1 cellular context compared by ENCODE assay signal in the genomic region with DNA sequence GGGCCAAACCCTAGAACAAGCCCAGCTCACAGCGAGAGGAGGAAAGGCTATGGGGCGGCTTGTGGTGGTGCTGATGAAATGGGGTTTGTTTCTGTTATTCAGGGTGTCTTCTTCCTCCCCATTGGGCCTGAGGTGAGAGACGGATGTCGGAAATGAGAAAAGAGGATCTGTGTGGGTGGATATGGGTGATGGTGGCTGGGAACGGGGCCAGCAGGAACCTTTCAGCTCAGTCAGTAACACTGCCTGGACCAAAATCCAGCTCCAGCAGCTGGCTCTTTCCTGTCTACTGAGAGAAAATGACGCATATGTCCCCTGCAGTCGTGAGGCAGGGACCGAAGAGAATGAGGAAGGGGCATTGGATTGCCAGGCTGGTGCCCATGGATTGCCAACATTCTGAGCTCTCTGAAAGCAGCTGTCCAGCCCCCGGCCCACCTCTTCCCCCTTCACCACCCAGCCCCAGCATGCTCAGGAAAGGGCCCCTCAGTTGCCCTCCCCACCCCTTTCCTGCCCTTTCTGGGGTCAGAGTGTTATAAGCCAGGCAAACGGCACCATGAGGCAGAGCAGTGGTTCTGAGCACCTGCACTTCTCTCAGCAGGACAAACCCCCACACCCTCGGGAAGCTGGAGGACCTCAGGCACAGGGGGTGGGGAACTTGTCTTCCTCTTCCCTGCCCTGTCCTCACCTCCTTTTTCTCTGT.
TF ChIP-seq lines count a peak whose summit lies in the region.

No MANE protein-coding gene starts in this region.

TF ChIP-seq in IMR-90, 13 proteins besides CTCF, POLR2A, EP300 and RAD21:
- TF ChIP-seq CEBPB (IDR thresholded peaks at IDR 0.05; ENCODE audit: low read depth, low read length) (no peak), SMC3 (IDR thresholded peaks at IDR 0.05; ENCODE audit: low read depth, low read length) (no peak), NFE2L2 (IDR thresholded peaks at IDR 0.05; ENCODE audit: low read depth, low read length) (no peak), FOS (IDR thresholded peaks at IDR 0.05; ENCODE audit: low read depth, low read length) (no peak), BHLHE40 (IDR thresholded peaks at IDR 0.05; ENCODE audit: low read depth, low read length) (no peak), RFX5 (IDR thresholded peaks at IDR 0.05; ENCODE audit: low read depth, low read length) (no peak), MAFK (IDR thresholded peaks at IDR 0.05; ENCODE audit: low read depth, low read length) (no peak), CHD1 (IDR thresholded peaks at IDR 0.05; ENCODE audit: low read depth, low read length) (no peak), USF2 (IDR thresholded peaks at IDR 0.05; ENCODE audit: low read depth, low read length) (no peak), RCOR1 (IDR thresholded peaks at IDR 0.05; ENCODE audit: insufficient replicate concordance, low read length) (no peak), MXI1 (IDR thresholded peaks at IDR 0.05; ENCODE audit: borderline replicate concordance, low read depth, low read length) (no peak), MAZ (IDR thresholded peaks at IDR 0.05; ENCODE audit: borderline replicate concordance, low read depth, low read length) (no peak)
- TF ChIP-seq, protein P1, sequence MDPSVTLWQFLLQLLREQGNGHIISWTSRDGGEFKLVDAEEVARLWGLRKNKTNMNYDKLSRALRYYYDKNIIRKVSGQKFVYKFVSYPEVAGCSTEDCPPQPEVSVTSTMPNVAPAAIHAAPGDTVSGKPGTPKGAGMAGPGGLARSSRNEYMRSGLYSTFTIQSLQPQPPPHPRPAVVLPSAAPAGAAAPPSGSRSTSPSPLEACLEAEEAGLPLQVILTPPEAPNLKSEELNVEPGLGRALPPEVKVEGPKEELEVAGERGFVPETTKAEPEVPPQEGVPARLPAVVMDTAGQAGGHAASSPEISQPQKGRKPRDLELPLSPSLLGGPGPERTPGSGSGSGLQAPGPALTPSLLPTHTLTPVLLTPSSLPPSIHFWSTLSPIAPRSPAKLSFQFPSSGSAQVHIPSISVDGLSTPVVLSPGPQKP (IDR thresholded peaks at IDR 0.05; ENCODE audit: borderline replicate concordance, low read depth, low read length): no peak
TF ChIP-seq in IMR-90: peak in this region for 0.
